Comparison of ENCODE assay signal across 25 cellular contexts in the genomic region with DNA sequence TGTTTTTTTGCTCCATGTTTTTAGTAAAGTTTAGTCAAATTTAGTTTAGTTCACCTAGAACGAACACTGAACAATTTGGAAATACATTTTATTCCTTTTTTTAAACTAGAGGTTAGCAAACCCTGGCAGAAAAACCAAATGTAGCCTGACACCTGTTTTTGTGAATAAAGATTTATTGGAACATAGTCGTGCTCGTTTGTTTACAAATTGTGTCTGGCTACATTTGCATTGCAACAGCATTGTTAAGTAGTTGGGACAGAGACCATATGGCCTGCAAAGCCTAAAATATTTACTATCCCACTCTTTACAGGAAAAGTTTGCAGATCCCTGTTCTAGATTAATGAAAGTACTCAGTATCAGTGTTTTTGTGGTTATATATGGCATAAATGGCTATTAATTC.
"Had no signal": no experiment of that assay in that cellular context is flagged by ENCODE, and none has a peak within 500 bp of the region (broad histone marks: within the 10 kb centered on the region; RNA-seq: fewer than 3 reads in every experiment).

No MANE protein-coding gene starts in this region.

- ATAC-seq: activated CD8-positive, alpha-beta T cell treated with anti-CD3 and anti-CD28 coated beads, Interleukin-2, amount 10 ng/mL, durations not matched to agents 7 days and 5 days; activated naive CD4-positive, alpha-beta T cell treated with anti-CD3 and anti-CD28 coated beads, Interleukin-2, amount 50 U/mL, for 72 hours; Panc1 had no signal

- H3K4me3 ChIP-seq: adrenal gland, SJCRH30, SK-N-MC had no signal

- DNase-seq: activated CD4-positive, alpha-beta T cell treated with anti-CD3 and anti-CD28 coated beads, Interleukin-2, amount 10 ng/mL, durations not matched to agents 7 days and 5 days; activated CD4-positive, alpha-beta T cell treated with anti-CD3 and anti-CD28 coated beads, Interleukin-2, amount 50 U/mL, for 48 hours; activated CD8-positive, alpha-beta T cell treated with anti-CD3 and anti-CD28 coated beads, Interleukin-2, amount 10 ng/mL, durations not matched to agents 7 days and 5 days; activated gamma-delta T cell; activated naive CD4-positive, alpha-beta T cell treated with Interleukin-2 at 50 U/mL for 16 hours; activated T-cell treated with anti-CD3 and anti-CD28 coated beads, Interleukin-2, amount 50 U/mL, for 24 hours; adrenal gland; anterior cingulate cortex; central memory CD4-positive, alpha-beta T cell; Kasumi-1; KG1; NCI-H1092 treated with DMSO at 0.1 percent for 48 hours; NCI-H1417; NCI-H187 treated with DMSO at 0.1 percent for 48 hours; NCI-H2081; NCI-H2171 treated with DMSO at 0.1 percent for 48 hours; NCI-H2227 treated with DMSO at 0.1 percent for 48 hours; NCI-H446; NCI-H524 treated with DMSO at 0.1 percent for 48 hours; SHP77; SJCRH30; T1000 had no signal

- H3K27me3 ChIP-seq: adrenal gland, SJCRH30 had no signal

- H3K4me1 ChIP-seq: adrenal gland, SJCRH30 had no signal

- H3K9me3 ChIP-seq: adrenal gland, SJCRH30 had no signal

- H3K27ac ChIP-seq: adrenal gland, SJCRH30, SK-N-MC had no signal

- H3K36me3 ChIP-seq: adrenal gland, SJCRH30 had no signal
